37 cellular contexts compared by ENCODE assay signal in genomic region chr19:51060336-51060735, GRCh38. TPM values are rescaled to one million over a fixed set of nuclear protein-coding genes. Genes with fewer than 3 reads are reported as not detected.
"Had no signal": no experiment of that assay in that cellular context is flagged by ENCODE, and none has a peak within 500 bp of the region (broad histone marks: within the 10 kb centered on the region; RNA-seq: fewer than 3 reads in every experiment).

No MANE protein-coding gene starts in this region.

- H3K4me3 ChIP-seq: MG63 had no signal

- H3K9me3 ChIP-seq: MG63 had no signal

- DNase-seq: Karpas-422, Kasumi-1, MG63, MM.1S, MV-4-11, NCI-H1048, NCI-H1092, NCI-H1092 treated with DMSO at 0.1 percent for 48 hours, NCI-H1105, NCI-H1105 treated with DMSO at 0.1 percent for 48 hours, NCI-H1417 treated with DMSO at 0.1 percent for 48 hours, NCI-H1436, NCI-H1436 treated with DMSO at 0.1 percent for 48 hours, NCI-H146, NCI-H1694, NCI-H1694 treated with DMSO at 0.1 percent for 48 hours, NCI-H187, NCI-H187 treated with DMSO at 0.1 percent for 48 hours, NCI-H1930, NCI-H2029, NCI-H2029 treated with DMSO at 0.1 percent for 48 hours, NCI-H2081, NCI-H2081 treated with DMSO at 0.1 percent for 48 hours, NCI-H2107, NCI-H2171, NCI-H2171 treated with DMSO at 0.1 percent for 48 hours, NCI-H2227 treated with DMSO at 0.1 percent for 48 hours, NCI-H226, NCI-H345, NCI-H446, NCI-H446 treated with DMSO at 0.1 percent for 48 hours, NCI-H510A, NCI-H510A treated with DMSO at 0.1 percent for 48 hours had no signal

- H3K36me3 ChIP-seq: MG63 had no signal

RNA-seq across cellular contexts. Expression of gene KLK13, which starts 4.6 kb away (rescaled TPM):
- total RNA-seq: LHCN-M2, M059J, MCF 10A, NCI-H460 had no signal

RNA-seq across cellular contexts. Expression of gene KLK14, which starts 22.4 kb away (rescaled TPM):
- total RNA-seq: LHCN-M2, M059J, NCI-H460 had no signal

RNA-seq across cellular contexts. Expression of gene KLK12, which starts 25.5 kb away (rescaled TPM):
- total RNA-seq: LHCN-M2, M059J, MCF 10A, NCI-H460 had no signal

RNA-seq across cellular contexts. Expression of gene KLK11, which starts 33.9 kb away (rescaled TPM):
- total RNA-seq: LHCN-M2, M059J, MCF 10A, NCI-H460 had no signal

RNA-seq across cellular contexts. Expression of gene KLK10, which starts 40.8 kb away (rescaled TPM):
- total RNA-seq: LHCN-M2, M059J, MCF 10A had no signal
